Comparison of ENCODE assay signal across 9 cellular contexts in the genomic region with DNA sequence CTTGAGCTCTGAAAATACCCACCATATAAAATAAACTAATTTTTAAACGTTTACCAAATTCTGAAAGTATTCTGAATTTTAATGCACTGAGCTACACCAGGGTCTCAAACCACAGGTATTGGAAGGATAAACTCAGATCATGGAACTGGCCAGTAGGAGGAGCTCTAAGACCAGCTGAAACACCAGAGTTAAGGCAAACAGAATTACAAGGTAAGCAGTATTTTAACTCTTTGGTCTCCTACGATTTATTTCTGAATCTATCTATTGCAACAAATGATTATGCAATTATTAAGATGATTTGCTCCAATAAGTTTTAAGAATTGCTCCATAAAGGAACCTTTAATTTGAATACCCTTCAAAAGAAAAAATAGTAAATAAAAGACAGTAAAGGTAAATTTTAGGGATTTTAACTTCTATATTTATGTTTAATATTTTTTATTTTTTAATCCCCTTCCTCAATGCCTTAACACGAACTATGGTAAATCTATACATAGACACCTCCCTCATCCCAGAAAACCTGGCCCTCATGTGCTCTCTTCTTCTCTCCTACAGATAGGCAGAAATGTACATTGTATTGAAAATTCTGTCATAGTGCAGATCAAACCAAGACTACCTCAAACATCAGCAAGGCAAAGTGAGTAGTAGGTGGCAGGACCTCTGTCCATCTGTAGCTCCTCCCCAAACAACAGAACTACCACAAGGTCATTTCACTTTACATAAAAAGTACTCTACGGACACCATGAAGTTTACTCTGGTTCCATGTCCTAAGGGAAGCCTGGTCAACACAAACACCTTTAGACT. TPM values are rescaled to one million over a fixed set of nuclear protein-coding genes. Genes with fewer than 3 reads are reported as not detected.
DNase-seq lines count a peak whose midpoint lies in the region; ATAC-seq and TF ChIP-seq lines count a peak whose summit lies in the region.
"Had no signal": no experiment of that assay in that cellular context is flagged by ENCODE, and none has a peak within 500 bp of the region (broad histone marks: within the 10 kb centered on the region; RNA-seq: fewer than 3 reads in every experiment).

No MANE protein-coding gene starts in this region.

- ATAC-seq in GM19023 (IDR thresholded peaks at IDR 0.05; ENCODE audit: unreplicated experiment) (peak; percentile 80), HG03175 (IDR thresholded peaks at IDR 0.05; ENCODE audit: unreplicated experiment) (peak; percentile 94), right lobe of liver (peak; percentile 97 to 99 (median 98))
- peak; percentile 76 for ATAC-seq in activated CD4-positive, alpha-beta T cell treated with anti-CD3 and anti-CD28 coated beads for 36 hours

- no peaks in the 10 kb centered on the region for H3K36me3 ChIP-seq in colonic mucosa
- no peaks in the 10 kb centered on the region for H3K36me3 ChIP-seq in right lobe of liver

- TF ChIP-seq POLR2A in right lobe of liver (IDR thresholded peaks at IDR 0.05), result no peak

- POLR2A ChIA-PET in activated CD4-positive, alpha-beta T cell treated with anti-CD3 and anti-CD28 coated beads for 36 hours (lab: Charles Lee), result no interaction called here

- TF ChIP-seq CTCF in colonic mucosa (IDR thresholded peaks at IDR 0.05) (peak; percentile 85), right lobe of liver (IDR thresholded peaks at IDR 0.05) (peak; percentile 85 to 98 (median 92))

- H3K27me3 Mint-ChIP-seq in activated CD4-positive, alpha-beta T cell treated with anti-CD3 and anti-CD28 coated beads for 36 hours, result no peaks in the 10 kb centered on the region

- H3K4me1 ChIP-seq in colonic mucosa (no peaks in the 10 kb centered on the region), right lobe of liver (peaks cover 0 to 4% (median 0%) of the 10 kb centered on the region in 4 donors)

- H3K4me3 ChIP-seq in colonic mucosa, result no peak overlapping the region
- no peak overlapping the region for H3K4me3 ChIP-seq in right lobe of liver

- H3K36me3 Mint-ChIP-seq in activated CD4-positive, alpha-beta T cell treated with anti-CD3 and anti-CD28 coated beads for 36 hours (ENCODE audit: low read depth), result peaks cover 3% of the 10 kb centered on the region

- H3K27ac ChIP-seq in colonic mucosa (no peak overlapping the region), right lobe of liver (no peak overlapping the region)

- 22% methylated on average over 4 of the region's 4 CpGs for WGBS in right lobe of liver (ENCODE audit: insufficient coverage, low coverage, low lambda C conversion rate, missing lambda C conversion rate)

- CTCF ChIA-PET in activated CD4-positive, alpha-beta T cell treated with anti-CD3 and anti-CD28 coated beads for 36 hours (lab: Charles Lee), result interaction anchor here (0.6 to 6.5 kb wide), 48 partner anchors 10 to 743 kb away, joined by 3 to 79 read pairs (median 4); partner anchors contain the start of gene EPB41L2

- H3K4me3 Mint-ChIP-seq in activated CD4-positive, alpha-beta T cell treated with anti-CD3 and anti-CD28 coated beads for 36 hours, result no peak overlapping the region

- H3K9me3 ChIP-seq in colonic mucosa (no peaks in the 10 kb centered on the region), right lobe of liver (no peaks in the 10 kb centered on the region)

- H3K9me3 Mint-ChIP-seq in activated CD4-positive, alpha-beta T cell treated with anti-CD3 and anti-CD28 coated beads for 36 hours (ENCODE audit: low read depth), result no peaks in the 10 kb centered on the region

- no peaks in the 10 kb centered on the region for H3K4me1 Mint-ChIP-seq in activated CD4-positive, alpha-beta T cell treated with anti-CD3 and anti-CD28 coated beads for 36 hours

- H3K27ac Mint-ChIP-seq in activated CD4-positive, alpha-beta T cell treated with anti-CD3 and anti-CD28 coated beads for 36 hours, result no peak overlapping the region

- intact Hi-C loops in activated CD4-positive, alpha-beta T cell treated with anti-CD3 and anti-CD28 coated beads for 36 hours (cut with DNase I, micrococcal nuclease), result loop anchor here (1.0 to 10.0 kb wide), 7 partner anchors 231 to 743 kb away; partner anchors contain the start of gene MED23 (in 2 of the 2)
- intact Hi-C loops in colonic mucosa (cut with DNase I) (loop anchor here (2.0 to 10.0 kb wide), 2 partner anchors 231 to 649 kb away; no protein-coding TSS in a partner anchor), right lobe of liver (cut with DNase I) (loop anchor here (5.0 to 10.0 kb wide), 2 partner anchors 229 to 237 kb away; no protein-coding TSS in a partner anchor)

- DNase-seq in C1 segment of cervical spinal cord (lab: John Stamatoyannopoulos, UW) (peak in 8 of 14 donors; percentile 16 to 52 (median 28)), NCI-H524 (lab: John Stamatoyannopoulos, UW) (peak; percentile 71 to 83), colonic mucosa (peak; percentile 83), right lobe of liver (peak in 1 of 3 donors; percentile 76)
- DNase-seq in activated CD4-positive, alpha-beta T cell treated with anti-CD3 and anti-CD28 coated beads for 36 hours, result peak; percentile 80
- peak; percentile 55 for DNase-seq in stimulated activated CD8-positive, alpha-beta memory T cell treated with anti-CD3 and anti-CD28 coated beads, Interleukin-15, amount 100 ng/mL, for 1 hour (ENCODE audit: low read depth)

- H3K9ac ChIP-seq in colonic mucosa (ENCODE audit: low read depth in 2 of 2, low read length in 2 of 2), result no peak overlapping the region

- no peaks in the 10 kb centered on the region for H3K27me3 ChIP-seq in colonic mucosa
- no peaks in the 10 kb centered on the region for H3K27me3 ChIP-seq in right lobe of liver

RNA-seq across cellular contexts. Expression of gene SMLR1, which starts 58.4 kb away (rescaled TPM):
- total RNA-seq in activated CD4-positive, alpha-beta T cell treated with anti-CD3 and anti-CD28 coated beads for 36 hours, result not detected
- total RNA-seq in colonic mucosa (not detected), right lobe of liver (10 to 100 TPM; 10.7 to 46.4 (median 20.1) TPM)
- total RNA-seq: T-helper 2 cell treated with Interferon-gamma antibody and Interleukin-4, amounts not matched to agents 100 ng/mL and 5 ng/mL, for 36 hours had no signal

Comparison
In these comparisons a context has a peak if more than half of its experiments do, and no peak if none do; other contexts are left out.
1. RNA of gene SMLR1, which starts 58.4 kb away (total RNA-seq): 10.7 to 46.4 TPM in right lobe of liver; not detected in colonic mucosa and not detected in activated CD4-positive, alpha-beta T cell treated with anti-CD3 and anti-CD28 coated beads for 36 hours; every median in the first group is over 10 times any median in the second.
2. Peak in every context shown above with its lines, with median percentiles within 50 percentile points of each other: ATAC-seq.